1 cellular context compared by ENCODE assay signal in the genomic region with DNA sequence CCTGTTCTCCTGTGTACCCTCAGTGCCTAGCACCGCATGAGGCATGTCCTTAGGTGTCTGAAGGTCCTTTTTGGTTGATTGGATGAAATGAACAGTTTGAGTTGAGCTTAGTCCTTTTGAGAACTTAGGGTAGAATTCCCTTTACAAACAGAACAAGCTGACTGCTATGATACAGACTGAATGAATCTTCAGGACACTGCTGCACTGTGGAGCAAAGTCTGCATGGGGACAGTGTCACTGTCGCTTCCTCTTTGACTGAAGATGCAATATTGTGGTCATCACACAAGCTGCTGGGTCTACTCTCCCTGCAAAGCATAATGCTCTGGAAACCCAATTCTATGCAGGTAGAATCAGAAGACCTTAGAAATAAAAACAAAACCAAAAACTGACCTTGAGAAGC.
TF ChIP-seq lines count a peak whose summit lies in the region.

No MANE protein-coding gene starts in this region.

TF ChIP-seq in H1, 55 proteins besides CTCF, POLR2A, EP300 and RAD21:
- TF ChIP-seq CBX5 (IDR thresholded peaks at IDR 0.05; ENCODE audit: low read depth, low read length) (no peak), BRCA1 (IDR thresholded peaks at IDR 0.05; ENCODE audit: low read depth, low read length) (no peak), KDM4A (IDR thresholded peaks at IDR 0.05; ENCODE audit: low read depth, low read length, severe bottlenecking) (no peak), CTBP2 (IDR thresholded peaks at IDR 0.05; ENCODE audit: borderline replicate concordance, insufficient read depth, insufficient read length, low read length) (no peak), CBX8 (IDR thresholded peaks at IDR 0.05; ENCODE audit: borderline replicate concordance, low read depth, low read length) (no peak), RXRA (IDR thresholded peaks at IDR 0.05; ENCODE audit: insufficient read depth, low read depth, low read length) (no peak), RBBP5 (IDR thresholded peaks at IDR 0.05; ENCODE audit: borderline replicate concordance, low read depth, low read length) (no peak), HDAC6 (IDR thresholded peaks at IDR 0.05; ENCODE audit: low read depth, low read length) (no peak), SP2 (IDR thresholded peaks at IDR 0.05; ENCODE audit: low read length) (no peak), ATF3 (IDR thresholded peaks at IDR 0.05; ENCODE audit: insufficient read depth, low read depth, low read length) (no peak), MAX (IDR thresholded peaks at IDR 0.05) (no peak), EGR1 (IDR thresholded peaks at IDR 0.05; ENCODE audit: borderline replicate concordance, low read depth, low read length) (no peak), NANOG (IDR thresholded peaks at IDR 0.05; ENCODE audit: insufficient read depth, low read depth, low read length, poor library complexity, severe bottlenecking) (no peak), SAP30 (IDR thresholded peaks at IDR 0.05; ENCODE audit: insufficient read depth, insufficient replicate concordance, low read length) (no peak), FOSL1 (IDR thresholded peaks at IDR 0.05; ENCODE audit: insufficient read depth, low read depth, low read length) (no peak)
